8 cellular contexts compared by ENCODE assay signal in the genomic region with DNA sequence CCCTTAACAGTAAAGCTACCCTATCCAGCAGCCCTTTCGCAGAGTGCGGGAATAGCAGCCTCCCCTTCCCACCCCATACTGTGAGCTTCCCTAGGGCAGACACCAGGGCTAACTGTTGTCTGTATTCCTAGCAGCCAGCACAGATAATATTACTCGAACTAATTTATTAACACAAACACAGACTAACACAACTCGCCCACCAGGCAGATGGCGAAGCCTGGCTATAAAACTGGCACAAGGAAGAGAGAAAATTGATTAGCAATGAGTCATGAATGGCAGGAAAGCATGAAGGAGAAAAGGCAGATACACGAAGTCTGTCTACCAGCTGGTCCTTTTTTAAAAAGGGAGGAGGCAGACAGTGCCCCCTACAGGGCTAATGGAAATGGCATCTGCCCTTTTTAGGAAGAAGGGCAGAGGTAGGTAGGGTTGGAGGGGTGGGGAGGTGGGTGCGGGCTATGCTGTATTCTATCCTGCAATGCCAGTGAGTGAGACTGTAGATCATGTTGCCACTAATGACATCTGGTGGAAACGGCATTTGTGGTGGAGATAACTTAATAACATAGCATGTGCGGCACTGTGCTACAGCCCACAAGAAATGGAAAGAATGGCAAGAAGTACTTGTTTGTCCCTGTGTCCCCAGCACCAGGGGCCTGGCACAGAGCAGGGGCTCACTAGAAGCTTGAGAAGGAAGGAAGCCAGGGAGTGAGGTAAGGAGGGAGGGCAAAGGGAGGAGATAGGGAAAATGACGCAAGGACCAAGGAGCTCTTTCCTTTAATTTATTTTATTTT. TPM values are rescaled to one million over a fixed set of nuclear protein-coding genes. Genes with fewer than 3 reads are reported as not detected.
DNase-seq lines count a peak whose midpoint lies in the region; ATAC-seq, FAIRE-seq and TF ChIP-seq lines count a peak whose summit lies in the region.

No MANE protein-coding gene starts in this region.

- TF ChIP-seq CTCF in foreskin fibroblast (IDR thresholded peaks at IDR 0.05; ENCODE audit: low read depth, low read length) = peak; percentile 77
- TF ChIP-seq CTCF in progenitor cell of endocrine pancreas (IDR thresholded peaks at IDR 0.05; ENCODE audit: unreplicated experiment) = peak; percentile 70

- peak in 4 of 5 donors; percentile 11 to 51 (median 23) for DNase-seq in CD8-positive, alpha-beta memory T cell
- peak; percentile 77 for DNase-seq in HTR-8/SVneo (ENCODE audit: insufficient read length, low spot score)
- peak; percentile 31 for DNase-seq in RCC 7860 (ENCODE audit: low spot score)
- peak; percentile 76 for DNase-seq in activated T-cell treated with anti-CD3 and anti-CD28 coated beads, Interleukin-2, amount 50 U/mL, for 48 hours
- DNase-seq in foreskin fibroblast = peak; percentile 79 to 90
- DNase-seq in progenitor cell of endocrine pancreas (ENCODE audit: low spot score, unreplicated experiment) = peak; percentile 32
- no peak for DNase-seq in OCI-M2 (lab: John Stamatoyannopoulos, UW; ENCODE audit: unreplicated experiment)

- no peak overlapping the region for H3K4me3 Mint-ChIP-seq in CD8-positive, alpha-beta memory T cell
- H3K4me3 Mint-ChIP-seq in progenitor cell of endocrine pancreas (ENCODE audit: low read depth) = no peak overlapping the region

- H3K36me3 Mint-ChIP-seq in CD8-positive, alpha-beta memory T cell = peaks cover 0 to 4% (median 0%) of the 10 kb centered on the region in 3 donors
- H3K36me3 Mint-ChIP-seq in progenitor cell of endocrine pancreas (ENCODE audit: insufficient read depth) = no peaks in the 10 kb centered on the region

- H3K4me3 ChIP-seq in CD8-positive, alpha-beta memory T cell (ENCODE audit: low read length) = no peak overlapping the region
- no peak overlapping the region for H3K4me3 ChIP-seq in foreskin fibroblast (ENCODE audit: low read depth in 1 of 2, low read length in 2 of 2)

- no peaks in the 10 kb centered on the region for H3K9me3 Mint-ChIP-seq in CD8-positive, alpha-beta memory T cell
- peaks cover 3% of the 10 kb centered on the region for H3K9me3 Mint-ChIP-seq in progenitor cell of endocrine pancreas (ENCODE audit: low read depth)

- peak overlapping the region in 1 of 8 donors; percentile 6 for H3K27ac Mint-ChIP-seq in CD8-positive, alpha-beta memory T cell
- H3K27ac Mint-ChIP-seq in progenitor cell of endocrine pancreas = peak overlapping the region; percentile 65

- no peaks in the 10 kb centered on the region for H3K36me3 ChIP-seq in CD8-positive, alpha-beta memory T cell (ENCODE audit: insufficient read depth, low read length)

- peaks cover 20 to 35% of the 10 kb centered on the region in 2 donors for H3K27me3 Mint-ChIP-seq in CD8-positive, alpha-beta memory T cell
- peaks cover 3% of the 10 kb centered on the region for H3K27me3 Mint-ChIP-seq in progenitor cell of endocrine pancreas

- POLR2A ChIA-PET in CD8-positive, alpha-beta memory T cell (lab: Charles Lee) = no interaction called here

- H3K27ac ChIP-seq in CD8-positive, alpha-beta memory T cell (ENCODE audit: low read depth, low read length) = no peak overlapping the region

- no peaks in the 10 kb centered on the region for H3K9me3 ChIP-seq in CD8-positive, alpha-beta memory T cell (ENCODE audit: low read length)

- CTCF ChIA-PET in CD8-positive, alpha-beta memory T cell (lab: Charles Lee) = interaction anchor here (0.8 to 2.2 kb wide), 8 partner anchors 9 to 336 kb away, joined by 3 to 8 read pairs (median 4); no protein-coding TSS in a partner anchor

- FAIRE-seq in HTR-8/SVneo (lab: Jason Lieb, UNC) = no peak
- no peak for FAIRE-seq in RCC 7860 (lab: Jason Lieb, UNC)

- peaks cover 2 to 16% (median 12%) of the 10 kb centered on the region in 3 donors for H3K4me1 Mint-ChIP-seq in CD8-positive, alpha-beta memory T cell
- peaks cover 7% of the 10 kb centered on the region for H3K4me1 Mint-ChIP-seq in progenitor cell of endocrine pancreas (ENCODE audit: low read depth)

- no peaks in the 10 kb centered on the region for H3K27me3 ChIP-seq in CD8-positive, alpha-beta memory T cell (ENCODE audit: insufficient read depth, low read length, poor library complexity, severe bottlenecking)

- ATAC-seq in GM18868 (IDR thresholded peaks at IDR 0.05; ENCODE audit: unreplicated experiment) = no peak

- H3K4me1 ChIP-seq in CD8-positive, alpha-beta memory T cell (ENCODE audit: insufficient read depth, low read length) = peaks cover 7% of the 10 kb centered on the region

RNA-seq across cellular contexts. Expression of a gene that starts 30.6 kb away (rescaled TPM):
- 100 to 1,000 TPM; 151 to 156 TPM for total RNA-seq in CD8-positive, alpha-beta memory T cell
- 15.5 TPM for polyA plus RNA-seq in CD8-positive, alpha-beta memory T cell
- total RNA-seq in progenitor cell of endocrine pancreas = 37.6 and 38.5 TPM in 2 replicates
